Comparison of ENCODE assay signal across 1 cellular context in genomic region chr19:40461669-40462221, GRCh38.
TF ChIP-seq lines count a peak whose summit lies in the region.

No MANE protein-coding gene starts in this region.

TF ChIP-seq in HepG2, 621 proteins besides CTCF, POLR2A, EP300 and RAD21 (continued from another document and continues in another):
- TF ChIP-seq, protein P1, sequence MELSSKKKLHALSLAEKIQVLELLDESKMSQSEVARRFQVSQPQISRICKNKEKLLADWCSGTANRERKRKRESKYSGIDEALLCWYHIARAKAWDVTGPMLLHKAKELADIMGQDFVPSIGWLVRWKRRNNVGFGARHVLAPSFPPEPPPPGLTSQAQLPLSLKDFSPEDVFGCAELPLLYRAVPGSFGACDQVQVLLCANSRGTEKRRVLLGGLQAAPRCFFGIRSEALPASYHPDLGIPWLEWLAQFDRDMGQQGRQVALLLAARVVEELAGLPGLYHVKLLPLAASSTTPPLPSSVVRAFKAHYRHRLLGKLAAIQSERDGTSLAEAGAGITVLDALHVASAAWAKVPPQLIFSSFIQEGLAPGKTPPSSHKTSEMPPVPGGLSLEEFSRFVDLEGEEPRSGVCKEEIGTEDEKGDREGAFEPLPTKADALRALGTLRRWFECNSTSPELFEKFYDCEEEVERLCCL (CRISPR knock-in tag; IDR thresholded peaks at IDR 0.05; ENCODE audit: borderline replicate concordance), result no peak
- no peak for TF ChIP-seq ZNF160 (CRISPR knock-in tag; IDR thresholded peaks at IDR 0.05)
- TF ChIP-seq, protein P2, sequence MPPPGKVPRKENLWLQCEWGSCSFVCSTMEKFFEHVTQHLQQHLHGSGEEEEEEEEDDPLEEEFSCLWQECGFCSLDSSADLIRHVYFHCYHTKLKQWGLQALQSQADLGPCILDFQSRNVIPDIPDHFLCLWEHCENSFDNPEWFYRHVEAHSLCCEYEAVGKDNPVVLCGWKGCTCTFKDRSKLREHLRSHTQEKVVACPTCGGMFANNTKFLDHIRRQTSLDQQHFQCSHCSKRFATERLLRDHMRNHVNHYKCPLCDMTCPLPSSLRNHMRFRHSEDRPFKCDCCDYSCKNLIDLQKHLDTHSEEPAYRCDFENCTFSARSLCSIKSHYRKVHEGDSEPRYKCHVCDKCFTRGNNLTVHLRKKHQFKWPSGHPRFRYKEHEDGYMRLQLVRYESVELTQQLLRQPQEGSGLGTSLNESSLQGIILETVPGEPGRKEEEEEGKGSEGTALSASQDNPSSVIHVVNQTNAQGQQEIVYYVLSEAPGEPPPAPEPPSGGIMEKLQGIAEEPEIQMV (CRISPR knock-in tag; IDR thresholded peaks at IDR 0.05; ENCODE audit: low read depth), result no peak
- no peak for TF ChIP-seq GATA4 (IDR thresholded peaks at IDR 0.05; ENCODE audit: borderline replicate concordance, low read depth)
- TF ChIP-seq MAF1 (CRISPR knock-in tag; IDR thresholded peaks at IDR 0.05; ENCODE audit: borderline replicate concordance), result no peak
- TF ChIP-seq ATF4 (CRISPR knock-in tag; IDR thresholded peaks at IDR 0.05), result no peak
- no peak for TF ChIP-seq SCMH1 (CRISPR knock-in tag; IDR thresholded peaks at IDR 0.05; ENCODE audit: borderline replicate concordance)
- no peak for TF ChIP-seq E2F5 (CRISPR knock-in tag; conservative IDR thresholded peaks at IDR 0.05)
- TF ChIP-seq, protein P3, sequence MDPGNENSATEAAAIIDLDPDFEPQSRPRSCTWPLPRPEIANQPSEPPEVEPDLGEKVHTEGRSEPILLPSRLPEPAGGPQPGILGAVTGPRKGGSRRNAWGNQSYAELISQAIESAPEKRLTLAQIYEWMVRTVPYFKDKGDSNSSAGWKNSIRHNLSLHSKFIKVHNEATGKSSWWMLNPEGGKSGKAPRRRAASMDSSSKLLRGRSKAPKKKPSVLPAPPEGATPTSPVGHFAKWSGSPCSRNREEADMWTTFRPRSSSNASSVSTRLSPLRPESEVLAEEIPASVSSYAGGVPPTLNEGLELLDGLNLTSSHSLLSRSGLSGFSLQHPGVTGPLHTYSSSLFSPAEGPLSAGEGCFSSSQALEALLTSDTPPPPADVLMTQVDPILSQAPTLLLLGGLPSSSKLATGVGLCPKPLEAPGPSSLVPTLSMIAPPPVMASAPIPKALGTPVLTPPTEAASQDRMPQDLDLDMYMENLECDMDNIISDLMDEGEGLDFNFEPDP (CRISPR knock-in tag; conservative IDR thresholded peaks at IDR 0.05), result no peak
- TF ChIP-seq ZNF292 (CRISPR knock-in tag; IDR thresholded peaks at IDR 0.05; ENCODE audit: borderline replicate concordance, low read depth), result peak; percentile 82
- TF ChIP-seq MXI1 (IDR thresholded peaks at IDR 0.05; ENCODE audit: borderline replicate concordance, low read depth, low read length), result peak; percentile 66; the same call in 1 of the 3 replicates
- TF ChIP-seq SYNCRIP (IDR thresholded peaks at IDR 0.05; ENCODE audit: insufficient read depth, low read depth, low read length), result no peak
- no peak for TF ChIP-seq ZNF17 (CRISPR knock-in tag; IDR thresholded peaks at IDR 0.05)
- no peak for TF ChIP-seq ZNF891 (CRISPR knock-in tag; IDR thresholded peaks at IDR 0.05)
- TF ChIP-seq TCF7 (IDR thresholded peaks at IDR 0.05; ENCODE audit: low read depth), result no peak
- TF ChIP-seq CREB1 (IDR thresholded peaks at IDR 0.05), result no peak
- TF ChIP-seq CREB1 (CRISPR knock-in tag; IDR thresholded peaks at IDR 0.05), result no peak
- TF ChIP-seq PCBP2 (optimal IDR thresholded peaks at IDR 0.05; ENCODE audit: low read depth, low read length, poor library complexity, severe bottlenecking), result no peak
- no peak for TF ChIP-seq NR2F1 (CRISPR knock-in tag; IDR thresholded peaks at IDR 0.05)
- TF ChIP-seq, protein P4, sequence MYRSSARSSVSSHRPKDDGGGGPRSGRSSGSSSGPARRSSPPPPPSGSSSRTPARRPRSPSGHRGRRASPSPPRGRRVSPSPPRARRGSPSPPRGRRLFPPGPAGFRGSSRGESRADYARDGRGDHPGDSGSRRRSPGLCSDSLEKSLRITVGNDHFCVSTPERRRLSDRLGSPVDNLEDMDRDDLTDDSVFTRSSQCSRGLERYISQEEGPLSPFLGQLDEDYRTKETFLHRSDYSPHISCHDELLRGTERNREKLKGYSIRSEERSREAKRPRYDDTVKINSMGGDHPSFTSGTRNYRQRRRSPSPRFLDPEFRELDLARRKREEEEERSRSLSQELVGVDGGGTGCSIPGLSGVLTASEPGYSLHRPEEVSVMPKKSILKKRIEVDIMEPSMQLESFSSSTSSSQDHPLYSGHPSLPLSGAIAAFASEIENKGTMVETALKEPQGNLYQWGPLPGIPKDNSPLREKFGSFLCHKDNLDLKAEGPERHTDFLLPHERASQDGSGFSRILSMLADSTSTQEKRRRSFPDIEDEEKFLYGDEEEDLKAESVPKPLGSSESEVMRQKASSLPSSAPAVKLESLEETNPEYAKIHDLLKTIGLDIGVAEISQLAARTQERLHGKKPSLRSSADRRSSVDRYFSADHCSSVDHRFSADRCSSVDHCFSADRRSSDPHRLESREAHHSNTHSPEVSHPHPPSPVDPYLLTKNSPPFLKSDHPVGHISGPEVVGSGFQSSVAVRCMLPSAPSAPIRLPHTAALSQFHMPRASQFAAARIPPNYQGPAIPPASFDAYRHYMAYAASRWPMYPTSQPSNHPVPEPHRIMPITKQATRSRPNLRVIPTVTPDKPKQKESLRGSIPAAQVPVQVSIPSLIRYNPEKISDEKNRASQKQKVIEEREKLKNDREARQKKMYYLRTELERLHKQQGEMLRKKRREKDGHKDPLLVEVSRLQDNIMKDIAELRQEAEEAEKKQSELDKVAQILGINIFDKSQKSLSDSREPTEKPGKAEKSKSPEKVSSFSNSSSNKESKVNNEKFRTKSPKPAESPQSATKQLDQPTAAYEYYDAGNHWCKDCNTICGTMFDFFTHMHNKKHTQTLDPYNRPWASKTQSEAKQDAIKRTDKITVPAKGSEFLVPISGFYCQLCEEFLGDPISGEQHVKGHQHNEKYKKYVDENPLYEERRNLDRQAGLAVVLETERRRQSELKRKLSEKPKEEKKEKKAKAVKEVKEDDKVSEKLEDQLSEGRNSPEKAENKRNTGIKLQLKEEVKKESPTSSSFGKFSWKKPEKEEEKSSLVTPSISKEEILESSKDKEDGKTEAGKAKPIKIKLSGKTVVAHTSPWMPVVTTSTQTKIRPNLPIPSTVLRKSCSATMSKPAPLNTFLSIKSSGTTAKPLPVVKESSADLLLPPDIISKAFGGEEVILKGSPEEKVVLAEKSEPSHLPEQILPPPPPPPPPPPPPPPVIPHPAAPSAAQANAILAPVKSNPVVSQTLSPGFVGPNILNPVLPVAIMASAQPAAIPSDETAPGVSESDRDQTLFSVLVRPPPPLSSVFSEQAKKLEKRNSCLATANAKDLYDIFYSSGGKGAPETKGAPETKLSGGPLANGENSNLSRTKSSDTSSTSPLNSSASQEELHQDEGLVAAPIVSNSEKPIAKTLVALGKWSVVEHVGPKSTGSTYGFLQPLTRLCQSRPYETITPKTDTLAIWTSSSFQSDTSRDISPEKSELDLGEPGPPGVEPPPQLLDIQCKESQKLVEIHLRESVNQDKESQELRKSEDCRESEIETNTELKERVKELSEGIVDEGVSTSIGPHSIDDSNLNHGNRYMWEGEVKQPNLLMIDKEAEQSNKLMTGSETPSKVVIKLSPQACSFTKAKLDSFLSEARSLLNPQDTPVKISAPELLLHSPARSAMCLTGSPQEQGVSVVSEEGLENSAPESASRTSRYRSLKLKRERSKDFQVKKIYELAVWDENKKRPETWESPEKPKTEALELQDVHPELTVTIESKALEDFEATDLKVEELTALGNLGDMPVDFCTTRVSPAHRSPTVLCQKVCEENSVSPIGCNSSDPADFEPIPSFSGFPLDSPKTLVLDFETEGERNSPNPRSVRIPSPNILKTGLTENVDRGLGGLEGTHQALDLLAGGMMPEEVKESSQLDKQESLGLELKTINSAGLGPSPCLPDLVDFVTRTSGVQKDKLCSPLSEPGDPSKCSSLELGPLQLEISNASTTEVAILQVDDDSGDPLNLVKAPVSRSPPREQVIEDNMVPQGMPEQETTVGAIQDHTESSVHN (CRISPR knock-in tag; IDR thresholded peaks at IDR 0.05), result no peak
- TF ChIP-seq ZNF142 (CRISPR knock-in tag; IDR thresholded peaks at IDR 0.05), result no peak
- no peak for TF ChIP-seq KDM3A (CRISPR knock-in tag; IDR thresholded peaks at IDR 0.05; ENCODE audit: low read depth)
- TF ChIP-seq, protein P5, sequence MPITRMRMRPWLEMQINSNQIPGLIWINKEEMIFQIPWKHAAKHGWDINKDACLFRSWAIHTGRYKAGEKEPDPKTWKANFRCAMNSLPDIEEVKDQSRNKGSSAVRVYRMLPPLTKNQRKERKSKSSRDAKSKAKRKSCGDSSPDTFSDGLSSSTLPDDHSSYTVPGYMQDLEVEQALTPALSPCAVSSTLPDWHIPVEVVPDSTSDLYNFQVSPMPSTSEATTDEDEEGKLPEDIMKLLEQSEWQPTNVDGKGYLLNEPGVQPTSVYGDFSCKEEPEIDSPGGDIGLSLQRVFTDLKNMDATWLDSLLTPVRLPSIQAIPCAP (CRISPR knock-in tag; IDR thresholded peaks at IDR 0.05; ENCODE audit: low read depth), result no peak
- no peak for TF ChIP-seq ZNF260 (CRISPR knock-in tag; IDR thresholded peaks at IDR 0.05; ENCODE audit: borderline replicate concordance, low read depth)
- TF ChIP-seq ARHGAP35 (CRISPR knock-in tag; IDR thresholded peaks at IDR 0.05; ENCODE audit: borderline replicate concordance), result no peak
- peak; percentile 55; the same call in 1 of the 2 replicates for TF ChIP-seq MYC (CRISPR knock-in tag; IDR thresholded peaks at IDR 0.05; ENCODE audit: borderline replicate concordance)
- TF ChIP-seq ZNF496 (CRISPR knock-in tag; IDR thresholded peaks at IDR 0.05; ENCODE audit: insufficient replicate concordance), result no peak
- no peak for TF ChIP-seq ZNF234 (CRISPR knock-in tag; conservative IDR thresholded peaks at IDR 0.05)
- TF ChIP-seq ATF7 (IDR thresholded peaks at IDR 0.05), result no peak
- no peak for TF ChIP-seq ATF7 (CRISPR knock-in tag; IDR thresholded peaks at IDR 0.05)
- no peak for TF ChIP-seq SNAI1 (CRISPR knock-in tag; IDR thresholded peaks at IDR 0.05; ENCODE audit: borderline replicate concordance)
- no peak for TF ChIP-seq ATM (IDR thresholded peaks at IDR 0.05; ENCODE audit: borderline replicate concordance)
- TF ChIP-seq ZNF432 (CRISPR knock-in tag; IDR thresholded peaks at IDR 0.05; ENCODE audit: borderline replicate concordance), result no peak
- TF ChIP-seq JUNB (CRISPR knock-in tag; IDR thresholded peaks at IDR 0.05; ENCODE audit: borderline replicate concordance), result no peak
